8 cellular contexts compared by ENCODE assay signal in the genomic region with DNA sequence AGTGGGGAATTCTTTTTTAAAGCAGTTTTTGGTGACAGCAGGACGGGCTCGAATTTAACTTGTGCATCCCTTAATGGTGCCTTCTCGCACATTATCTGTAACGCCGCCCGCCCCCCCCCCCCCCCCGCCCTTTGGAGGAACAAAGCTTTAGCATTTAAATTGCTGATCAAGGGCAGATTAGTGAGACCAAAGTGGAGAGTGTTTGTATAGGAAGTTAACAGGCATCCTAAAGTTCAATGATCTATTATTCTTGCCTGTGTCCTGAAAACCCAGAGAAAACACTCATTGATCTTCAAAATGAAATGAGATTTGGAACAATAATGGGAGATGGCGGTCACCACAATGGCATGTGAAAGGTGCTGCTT. TPM values are rescaled to one million over a fixed set of nuclear protein-coding genes. Genes with fewer than 3 reads are reported as not detected.
DNase-seq lines count a peak whose midpoint lies in the region; ATAC-seq and TF ChIP-seq lines count a peak whose summit lies in the region.

No MANE protein-coding gene starts in this region.

- no peak overlapping the region for H2AK5ac ChIP-seq in mesenchymal stem cell (ENCODE audit: low read length, severe bottlenecking)

- no peak overlapping the region for H2AFZ ChIP-seq in mesenchymal stem cell (ENCODE audit: low read depth, low read length)

- H3K27ac ChIP-seq in right atrium auricular region = peak overlapping the region; percentile 97 to 99
- H3K27ac ChIP-seq in brain microvascular endothelial cell = no peak overlapping the region
- peak overlapping the region; percentile 53 for H3K27ac ChIP-seq in mesenchymal stem cell (ENCODE audit: low read length, poor library complexity, severe bottlenecking)

- H3K36me3 ChIP-seq in right atrium auricular region = no peaks in the 10 kb centered on the region
- no peaks in the 10 kb centered on the region for H3K36me3 ChIP-seq in brain microvascular endothelial cell (replicated peaks)
- peaks cover 0 to 14% of the 10 kb centered on the region in 2 experiments for H3K36me3 ChIP-seq in mesenchymal stem cell (ENCODE audit: control insufficient read depth in 1 of 2, insufficient read depth in 2 of 2, low read depth in 1 of 2, low read length in 2 of 2)

- H2BK12ac ChIP-seq in mesenchymal stem cell (ENCODE audit: low read length in 2 of 2) = peak overlapping the region in 1 of 2 experiments; percentile 17

- peak overlapping the region in 1 of 2 experiments; percentile 13 for H3K14ac ChIP-seq in mesenchymal stem cell (ENCODE audit: low read length in 2 of 2)

- H3K9me3 ChIP-seq in right atrium auricular region = no peaks in the 10 kb centered on the region
- H3K9me3 ChIP-seq in mesenchymal stem cell (ENCODE audit: control insufficient read depth, low read length) = no peaks in the 10 kb centered on the region

- TF ChIP-seq CTCF in right atrium auricular region (IDR thresholded peaks at IDR 0.05) = no peak
- no peak for TF ChIP-seq CTCF in brain microvascular endothelial cell (IDR thresholded peaks at IDR 0.05; ENCODE audit: low read depth, low read length, missing control alignments)

- H3K4ac ChIP-seq in mesenchymal stem cell (ENCODE audit: low read depth in 1 of 2, low read length in 2 of 2) = peak overlapping the region in 1 of 2 experiments; percentile 9

- H3K18ac ChIP-seq in mesenchymal stem cell (ENCODE audit: low read depth in 1 of 2, low read length in 2 of 2) = peak overlapping the region; percentile 79

- DNase-seq in right atrium auricular region (ENCODE audit: low spot score) (no peak), Right ventricle myocardium inferior (ENCODE audit: missing footprints) (no peak), brain microvascular endothelial cell (no peak), mesenchymal stem cell (no peak), DMS153 treated with DMSO at 0.1 percent for 48 hours (lab: John Stamatoyannopoulos, UW; ENCODE audit: unreplicated experiment) (no peak), cerebellar cortex (ENCODE audit: low spot score) (no peak), NCI-H146 treated with DMSO at 0.1 percent for 48 hours (lab: John Stamatoyannopoulos, UW; ENCODE audit: unreplicated experiment) (no peak)

- no peaks in the 10 kb centered on the region for H3K27me3 ChIP-seq in right atrium auricular region
- no peaks in the 10 kb centered on the region for H3K27me3 ChIP-seq in brain microvascular endothelial cell (replicated peaks)
- H3K27me3 ChIP-seq in mesenchymal stem cell (ENCODE audit: control insufficient read depth in 1 of 2, insufficient read depth in 1 of 2, low read length in 2 of 2) = no peaks in the 10 kb centered on the region

- peaks cover 10% of the 10 kb centered on the region for H3K79me1 ChIP-seq in mesenchymal stem cell (replicated peaks; ENCODE audit: low read length, poor library complexity, severe bottlenecking)

- no peak overlapping the region for H4K8ac ChIP-seq in mesenchymal stem cell (ENCODE audit: low read length)

- H4K91ac ChIP-seq in mesenchymal stem cell (ENCODE audit: low read length) = no peak overlapping the region

- intact Hi-C loops in Right ventricle myocardium inferior (cut with DNase I) = loop anchor here (5.0 kb wide), 1 partner anchor 116 kb away; no protein-coding TSS in a partner anchor

- H3K4me3 ChIP-seq in right atrium auricular region = peak overlapping the region; percentile 83 to 93
- peak overlapping the region; percentile 76 for H3K4me3 ChIP-seq in brain microvascular endothelial cell (ENCODE audit: low read depth, low read length)
- peak overlapping the region; percentile 65 to 88 for H3K4me3 ChIP-seq in mesenchymal stem cell (ENCODE audit: insufficient read depth in 1 of 2, low read depth in 1 of 2, low read length in 2 of 2)

- 0% methylated on average over 1 of the region's 8 CpGs for WGBS in mesenchymal stem cell

- H3K4me1 ChIP-seq in right atrium auricular region (peaks cover 0 to 39% of the 10 kb centered on the region in 2 donors), mesenchymal stem cell (ENCODE audit: control insufficient read depth, insufficient read depth, low read depth, low read length) (peaks cover 10% of the 10 kb centered on the region)

- in situ Hi-C loops in brain microvascular endothelial cell (cut with HindIII; ENCODE audit: low pct_ligation_motif_present, low sequenced_read_pairs) = loop anchor here (25.0 kb wide), 1 partner anchor 631 kb away; no protein-coding TSS in a partner anchor

- H2BK5ac ChIP-seq in mesenchymal stem cell (ENCODE audit: low read depth, low read length, poor library complexity, severe bottlenecking) = no peak overlapping the region

- H2BK15ac ChIP-seq in mesenchymal stem cell (ENCODE audit: low read depth, poor library complexity, severe bottlenecking) = no peak overlapping the region

- no peak overlapping the region for H2BK120ac ChIP-seq in mesenchymal stem cell (ENCODE audit: low read depth, low read length)

- H3K4me2 ChIP-seq in mesenchymal stem cell (ENCODE audit: low read length, poor library complexity, severe bottlenecking) = peak overlapping the region; percentile 92

- peak overlapping the region; percentile 95 for H3K9ac ChIP-seq in mesenchymal stem cell (ENCODE audit: low read length)

- ATAC-seq in Right ventricle myocardium inferior (no peak), HG03432 (IDR thresholded peaks at IDR 0.05; ENCODE audit: unreplicated experiment) (no peak)

- no peak overlapping the region for H3K23ac ChIP-seq in mesenchymal stem cell (ENCODE audit: low read length in 2 of 2)

RNA-seq across cellular contexts. Expression of a gene that starts 2.3 kb away (rescaled TPM):
- 10 to 100 TPM; 32.7 to 47.7 TPM for total RNA-seq in right atrium auricular region
- total RNA-seq in Right ventricle myocardium inferior = 44.3 TPM
- 40.6 TPM for polyA plus RNA-seq in mesenchymal stem cell (2013, experiment 1 of 2)
- 40.8 TPM for polyA plus RNA-seq in mesenchymal stem cell (2013, experiment 2 of 2)
